In the genomic region with DNA sequence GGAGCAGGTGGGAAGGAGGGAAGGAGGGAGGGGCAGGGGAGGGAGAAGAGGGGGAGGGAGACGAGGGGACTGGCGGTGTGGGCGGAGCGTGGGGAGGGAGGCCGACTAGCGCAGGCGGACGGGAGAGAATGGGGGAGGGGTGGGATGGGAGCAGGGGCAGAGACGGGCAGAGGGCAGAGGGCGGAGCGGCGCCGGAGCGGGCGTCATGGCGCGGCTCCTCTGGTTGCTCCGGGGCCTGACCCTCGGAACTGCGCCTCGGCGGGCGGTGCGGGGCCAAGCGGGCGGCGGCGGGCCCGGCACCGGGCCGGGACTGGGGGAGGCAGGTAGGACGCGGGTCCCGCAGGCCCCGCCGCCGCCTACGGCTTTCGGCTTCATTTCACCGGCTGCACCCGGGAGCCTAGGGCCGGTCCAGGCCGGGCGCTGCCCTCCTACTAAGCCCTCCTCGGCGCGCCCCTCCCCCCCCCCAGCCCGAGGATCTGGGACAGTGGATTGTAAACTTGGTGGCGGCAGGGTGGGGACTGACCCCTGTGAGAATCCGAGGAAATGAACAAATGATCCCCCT, we compare ENCODE assay signal across 8 cellular contexts. TPM values are rescaled to one million over a fixed set of nuclear protein-coding genes. Genes with fewer than 3 reads are reported as not detected.
DNase-seq lines count a peak whose midpoint lies in the region; ATAC-seq and TF ChIP-seq lines count a peak whose summit lies in the region.

A gene (plus strand): TSS at position 176 of the 562 bp plus-strand sequence. CDS start 30 bp downstream, at position 206.

- DNase-seq in CD8-positive, alpha-beta T cell, result peak; percentile 37 to 80 (median 68)
- peak; percentile 94 for DNase-seq in NT2/D1 (ENCODE audit: low read depth, low spot score)
- DNase-seq in activated CD8-positive, alpha-beta memory T cell treated with anti-CD3 and anti-CD28 coated beads, Interleukin-2, amount 50 U/mL, for 48 hours, result peak; percentile 72
- peak; percentile 89 for DNase-seq in epidermal melanocyte (ENCODE audit: insufficient read length, low spot score)
- DNase-seq in middle frontal gyrus (ENCODE audit: extremely low spot score, low spot score), result peak; percentile 52
- peak; percentile 21 to 60 for DNase-seq in stimulated activated CD8-positive, alpha-beta memory T cell treated with anti-CD3 and anti-CD28 coated beads, Interleukin-2, amount 100 ng/mL, for 1 hour (ENCODE audit: low read depth in 2 of 2)

- intact Hi-C loops in CD8-positive, alpha-beta T cell (cut with DNase I, micrococcal nuclease), result loop anchor here (5.0 to 10.0 kb wide), 5 partner anchors 342 to 1561 kb away; a partner anchor contains a TSS

- CTCF ChIA-PET in CD8-positive, alpha-beta T cell (lab: Charles Lee), result no interaction called here

- TF ChIP-seq CTCF in CD8-positive, alpha-beta T cell (IDR thresholded peaks at IDR 0.05), result no peak

- ATAC-seq in CD8-positive, alpha-beta T cell, result peak; percentile 68
- ATAC-seq in GM19397 (IDR thresholded peaks at IDR 0.05; ENCODE audit: unreplicated experiment) (peak; percentile 81), HG03565 (IDR thresholded peaks at IDR 0.05; ENCODE audit: unreplicated experiment) (peak; percentile 67)

- H3K4me3 ChIP-seq in CD8-positive, alpha-beta T cell (ENCODE audit: low read depth, low read length), result peak within 1 kb of the TSS; percentile 53
- peak within 1 kb of the TSS; percentile 62 for H3K4me3 ChIP-seq in NT2/D1 (ENCODE audit: insufficient read length, low read depth)

- no peaks in the 10 kb centered on the region for H3K36me3 ChIP-seq in CD8-positive, alpha-beta T cell (ENCODE audit: insufficient read depth, low read length)
- no peaks in the 10 kb centered on the region for H3K36me3 ChIP-seq in NT2/D1 (ENCODE audit: insufficient read depth, insufficient read length, low read length)

- peak within 1 kb of the TSS; percentile 44 for H3K27ac ChIP-seq in CD8-positive, alpha-beta T cell (ENCODE audit: low read depth, low read length)

- H3K27ac Mint-ChIP-seq in CD8-positive, alpha-beta T cell, result peak within 1 kb of the TSS; percentile 85

- H3K27me3 Mint-ChIP-seq in CD8-positive, alpha-beta T cell (ENCODE audit: low read depth), result no peaks in the 10 kb centered on the region

- H3K9me3 ChIP-seq in CD8-positive, alpha-beta T cell (ENCODE audit: low read length), result no peaks in the 10 kb centered on the region
- H3K9me3 ChIP-seq in NT2/D1 (ENCODE audit: insufficient read depth, low read length), result no peaks in the 10 kb centered on the region; the same call in 1 of the 2 replicates

- H3K4me3 Mint-ChIP-seq in CD8-positive, alpha-beta T cell, result peak within 1 kb of the TSS; percentile 83

- peaks cover 28% of the 10 kb centered on the region for H3K4me1 Mint-ChIP-seq in CD8-positive, alpha-beta T cell (ENCODE audit: low read depth)

- no peaks in the 10 kb centered on the region for H3K27me3 ChIP-seq in CD8-positive, alpha-beta T cell (ENCODE audit: insufficient read depth, low read length)
- H3K27me3 ChIP-seq in NT2/D1 (ENCODE audit: insufficient read depth, insufficient read length), result no peaks in the 10 kb centered on the region

- peaks cover 15% of the 10 kb centered on the region for H3K4me1 ChIP-seq in CD8-positive, alpha-beta T cell (ENCODE audit: insufficient read depth, low read length)
- no peaks in the 10 kb centered on the region for H3K4me1 ChIP-seq in NT2/D1 (ENCODE audit: insufficient read depth, insufficient read length)

- H3K9me3 Mint-ChIP-seq in CD8-positive, alpha-beta T cell, result peaks cover 18% of the 10 kb centered on the region

- peaks cover 3% of the 10 kb centered on the region for H3K36me3 Mint-ChIP-seq in CD8-positive, alpha-beta T cell

- peak within 1 kb of the TSS; percentile 88 for H3K9ac ChIP-seq in NT2/D1 (ENCODE audit: insufficient read length, low read depth)

- POLR2A ChIA-PET in CD8-positive, alpha-beta T cell (lab: Charles Lee), result no interaction called here

RNA-seq across cellular contexts. Expression of the gene that starts here (rescaled TPM):
- 1 to 10 TPM; 1.0 to 1.1 TPM for total RNA-seq in CD8-positive, alpha-beta T cell

Comparison
In these comparisons a context has a peak if more than half of its experiments do, and no peak if none do; other contexts are left out.
1. Peak in every context shown above with its lines: DNase-seq, ATAC-seq, H3K4me3 ChIP-seq and H3K27ac ChIP-seq.
2. DNase-seq: peak in every context shown above with its lines; median percentile 94 in NT2/D1; 89 in epidermal melanocyte; 72 in activated CD8-positive, alpha-beta memory T cell treated with anti-CD3 and anti-CD28 coated beads, Interleukin-2, amount 50 U/mL, for 48 hours; 68 in CD8-positive, alpha-beta T cell; 52 in middle frontal gyrus; 40 in stimulated activated CD8-positive, alpha-beta memory T cell treated with anti-CD3 and anti-CD28 coated beads, Interleukin-2, amount 100 ng/mL, for 1 hour.